Comparison of ENCODE assay signal across 8 cellular contexts in the genomic region with DNA sequence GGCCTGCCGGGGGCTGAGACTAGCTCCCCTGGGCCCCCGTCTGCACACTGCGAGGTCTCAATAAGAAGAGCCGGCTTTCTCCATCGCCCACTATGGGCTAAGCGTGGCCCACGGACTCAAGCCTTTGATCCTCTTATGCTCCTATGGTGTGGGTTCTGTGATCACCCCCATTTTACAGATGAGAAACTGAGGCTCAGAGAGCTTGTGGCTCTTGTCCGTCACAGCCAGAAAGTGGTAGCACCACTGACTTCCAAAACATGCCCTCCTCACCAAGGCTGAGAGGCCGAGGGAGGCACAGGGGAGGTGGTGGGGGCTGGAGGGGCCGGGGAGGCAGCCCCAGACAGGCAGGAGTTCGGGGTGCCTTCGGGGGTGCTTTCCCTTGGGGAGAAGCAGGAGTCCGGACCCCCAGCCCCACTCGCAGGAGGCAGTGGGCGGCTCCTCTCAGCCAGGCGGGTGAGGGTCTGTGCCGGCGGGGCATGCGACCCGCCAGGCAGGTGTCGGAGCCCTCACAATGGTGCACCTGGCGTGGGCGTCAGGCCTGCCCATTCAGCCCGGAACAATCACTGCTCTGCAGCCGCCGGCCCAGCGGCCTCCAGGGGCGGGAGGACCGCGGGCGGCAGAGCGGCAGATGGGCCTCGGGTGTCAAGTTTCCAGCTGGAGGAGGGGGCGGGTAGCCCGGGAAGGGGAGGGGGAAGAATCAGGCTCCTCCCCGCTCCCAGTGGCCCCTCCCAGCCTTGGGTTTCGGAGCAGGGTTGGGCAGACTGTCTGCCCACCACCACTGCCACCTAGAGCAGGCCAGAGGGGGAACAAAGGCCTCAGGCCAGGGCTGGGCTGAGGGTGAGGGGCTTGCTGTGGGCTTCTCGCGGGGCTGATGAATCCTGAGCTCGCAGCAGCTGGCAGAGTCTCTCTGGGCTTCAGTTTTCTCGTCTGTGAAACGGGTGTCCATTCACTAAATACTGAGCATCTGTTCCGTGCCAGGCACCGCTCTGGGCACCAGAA. TPM values are rescaled to one million over a fixed set of nuclear protein-coding genes. Genes with fewer than 3 reads are reported as not detected.
A peak's percentile ranks its signal among the peaks of the same experiment; 100 is the strongest.
DNase-seq lines count a peak whose midpoint lies in the region; ATAC-seq, FAIRE-seq and TF ChIP-seq lines count a peak whose summit lies in the region.

No MANE protein-coding gene starts in this region.

- H3K4me2 ChIP-seq in HepG2 (ENCODE audit: low read depth, low read length), result peak overlapping the region; percentile 53

- H3K27ac Mint-ChIP-seq in T-cell, result no peak overlapping the region

- H3K79me2 ChIP-seq in HepG2 (ENCODE audit: insufficient read depth, low read length), result no peaks in the 10 kb centered on the region

- intact Hi-C loops in adrenal gland (cut with DNase I) (no loop called here), HepG2 (cut with micrococcal nuclease; ENCODE audit: unreplicated experiment) (no loop called here)

- no peak for TF ChIP-seq CTCF in adrenal gland (IDR thresholded peaks at IDR 0.05)
- peak; percentile 42 for TF ChIP-seq CTCF in HepG2 (CRISPR knock-in tag; IDR thresholded peaks at IDR 0.05)

- no peaks in the 10 kb centered on the region for H3K9me3 ChIP-seq in adrenal gland (replicated peaks in 1 of 3)
- H3K9me3 ChIP-seq in HepG2 (ENCODE audit: low read length), result no peaks in the 10 kb centered on the region

- H3K4me3 ChIP-seq in adrenal gland, result no peak overlapping the region
- no peak overlapping the region; a peak in 1 of 6 replicates for H3K4me3 ChIP-seq in HepG2 (replicated peaks in 1 of 3; ENCODE audit: insufficient read depth in 1 of 3, low read depth in 2 of 3, low read length in 3 of 3)

- ATAC-seq in HepG2 (peak; percentile 89), GM18907 (IDR thresholded peaks at IDR 0.05; ENCODE audit: unreplicated experiment) (no peak), T-cell (replicated peaks in 1 of 4) (no peak), HG02885 (IDR thresholded peaks at IDR 0.05; ENCODE audit: poor library complexity, unreplicated experiment) (no peak)

- FAIRE-seq in HepG2 (lab: Jason Lieb, UNC), result no peak

- H3K9ac ChIP-seq in HepG2 (ENCODE audit: insufficient read depth, low read depth, low read length), result no peak overlapping the region

- TF ChIP-seq POLR2A in adrenal gland (IDR thresholded peaks at IDR 0.05) (no peak), HepG2 (IDR thresholded peaks at IDR 0.05; ENCODE audit: insufficient read depth in 1 of 2, low read depth in 2 of 2, low read length in 2 of 2) (no peak)

- DNase-seq in EL (peak; percentile 44), NCI-H1694 treated with DMSO at 0.1 percent for 48 hours (lab: John Stamatoyannopoulos, UW) (peak; percentile 25), adrenal gland (peak; percentile 25 to 60 (median 53)), HepG2 (ENCODE audit: low spot score) (peak; percentile 61), amniotic stem cell (lab: John Stamatoyannopoulos, UW) (no peak), T-cell (no peak)

- WGBS in adrenal gland, 4 donors, result 20 to 71% (median 40%) methylated on average over 5 to 44 of the region's 44 CpGs
- WGBS in HepG2 (ENCODE audit: low lambda C conversion rate), result 59% methylated on average over 5 of the region's 44 CpGs

- no peaks in the 10 kb centered on the region for H3K36me3 Mint-ChIP-seq in T-cell

- peaks cover 32 to 52% of the 10 kb centered on the region in 2 donors for H3K27me3 Mint-ChIP-seq in T-cell

- in situ Hi-C loops in HepG2 (cut with HindIII; ENCODE audit: extremely low pct_ligation_motif_present, low pct_unique_long_range_greater_than_20kb), result no loop called here

- H3K4me1 ChIP-seq in adrenal gland (replicated peaks in 1 of 2) (no peaks in the 10 kb centered on the region), HepG2 (ENCODE audit: insufficient read depth, low read length) (no peaks in the 10 kb centered on the region)

- no peak overlapping the region for H3K27ac ChIP-seq in adrenal gland
- no peak overlapping the region for H3K27ac ChIP-seq in HepG2 (ENCODE audit: extremely low read length, insufficient read depth, low read length)

- TF ChIP-seq EP300 in HepG2 (IDR thresholded peaks at IDR 0.05; ENCODE audit: low read depth in 2 of 2, low read length in 2 of 2) (no peak), HepG2 (CRISPR knock-in tag; IDR thresholded peaks at IDR 0.05; ENCODE audit: borderline replicate concordance) (no peak)

- TF ChIP-seq RAD21 in HepG2 (CRISPR knock-in tag; IDR thresholded peaks at IDR 0.05), result peak; percentile 46

- no peak overlapping the region for H3K4me3 Mint-ChIP-seq in T-cell

- H3K27me3 ChIP-seq in adrenal gland (peaks cover 9% of the 10 kb centered on the region), HepG2 (ENCODE audit: control insufficient read depth in 1 of 2, insufficient read depth in 2 of 2, low read length in 2 of 2) (peaks cover 0 to 10% of the 10 kb centered on the region in 2 experiments; a peak in 3 of 5 replicates)

- BruUV-seq in HepG2 (replicated peaks; lab: Mats Ljungman, UMichigan), result no TSS peak

- no peak overlapping the region for H2AFZ ChIP-seq in HepG2 (ENCODE audit: low read length)

- peaks cover 0 to 4% (median 1%) of the 10 kb centered on the region in 3 donors for H3K4me1 Mint-ChIP-seq in T-cell

- CTCF ChIA-PET in HepG2 (lab: Yijun Ruan, JAX; ENCODE audit: low intra/inter-chr PET ratio, low total read pairs), result no interaction called here
- CTCF ChIA-PET in T-cell (lab: Charles Lee), result no interaction called here

- H3K36me3 ChIP-seq in adrenal gland (replicated peaks in 1 of 2) (no peaks in the 10 kb centered on the region), HepG2 (replicated peaks in 1 of 2; ENCODE audit: control insufficient read depth in 1 of 2, insufficient read depth in 2 of 2, low read length in 2 of 2) (no peaks in the 10 kb centered on the region)

- POLR2A ChIA-PET in HepG2 (lab: Yijun Ruan, JAX) (no interaction called here), T-cell (lab: Charles Lee) (no interaction called here)

- H4K20me1 ChIP-seq in HepG2 (ENCODE audit: insufficient read depth, low read length), result no peaks in the 10 kb centered on the region

- H3K9me3 Mint-ChIP-seq in T-cell, result no peaks in the 10 kb centered on the region

TF ChIP-seq in HepG2, 621 proteins besides CTCF, POLR2A, EP300 and RAD21 (continues in another document):
- TF ChIP-seq SIX4 (CRISPR knock-in tag; IDR thresholded peaks at IDR 0.05) (peak; percentile 95), ZNF879 (CRISPR knock-in tag; IDR thresholded peaks at IDR 0.05) (no peak), ZBTB4 (CRISPR knock-in tag; IDR thresholded peaks at IDR 0.05; ENCODE audit: borderline replicate concordance) (no peak), TBX3 (IDR thresholded peaks at IDR 0.05; ENCODE audit: borderline replicate concordance) (no peak), ZNF101 (CRISPR knock-in tag; IDR thresholded peaks at IDR 0.05; ENCODE audit: borderline replicate concordance, low read depth) (no peak)

RNA-seq across cellular contexts. Expression of gene CASZ1, which starts 39.3 kb away (rescaled TPM):
- total RNA-seq in adrenal gland (10 to 100 TPM in 1 of 8 donors, 1 to 10 TPM in 7; 2.5 to 35.2 (median 7.9) TPM), HepG2 (2016; rRNA removed; fragmentation: Illumina TruSeq; extraction: Trizol) (2.3 and 3.7 TPM in 2 replicates), T-cell (10 to 100 TPM; 12.9 to 23.0 (median 14.3) TPM)
- polyA plus RNA-seq in adrenal gland (10 to 100 TPM in 1 of 3 donors, 1 to 10 TPM in 2; 3.1 to 10.2 (median 3.6) TPM), HepG2 (2011; rRNA removed) (1.9 and 2.2 TPM in 2 replicates)
- 1.5 and 1.9 TPM in 2 replicates for total RNA-seq in HepG2 (2016; cell fraction: cytosol; rRNA removed; fragmentation: Illumina TruSeq; extraction: Trizol; ENCODE audit: low read depth)
- 2.8 and 3.2 TPM in 2 replicates for total RNA-seq in HepG2 (2016; cell fraction: insoluble cytoplasmic fraction; rRNA removed; fragmentation: Illumina TruSeq; extraction: Trizol)
- total RNA-seq in HepG2 (2016; cell fraction: membrane; rRNA removed; fragmentation: Illumina TruSeq; extraction: Trizol), result 3.6 and 4.4 TPM in 2 replicates
- 3.2 TPM in 2 replicates for total RNA-seq in HepG2 (2016; cell fraction: nucleus; rRNA removed; fragmentation: Illumina TruSeq; extraction: Trizol)
- 2.0 and 2.2 TPM in 2 replicates for polyA plus RNA-seq in HepG2 (2011; cell fraction: cytosol; rRNA removed)
- polyA plus RNA-seq in HepG2 (2011; cell fraction: nucleus; rRNA removed), result 5.8 and 8.1 TPM in 2 replicates
- polyA plus RNA-seq in HepG2 (2012), result 1.0 and 1.4 TPM in 2 replicates
- polyA plus RNA-seq in HepG2 (2016; cell fraction: cytosol; fragmentation: Illumina TruSeq; extraction: Trizol; ENCODE audit: low read depth), result 1.6 and 2.1 TPM in 2 replicates
- 3.0 and 3.9 TPM in 2 replicates for polyA plus RNA-seq in HepG2 (2016; cell fraction: insoluble cytoplasmic fraction; fragmentation: Illumina TruSeq; extraction: Trizol; ENCODE audit: low read depth)
- polyA plus RNA-seq in HepG2 (2016; cell fraction: membrane; fragmentation: Illumina TruSeq; extraction: Trizol; ENCODE audit: low read depth), result 3.7 and 5.0 TPM in 2 replicates
- polyA plus RNA-seq in HepG2 (2016; cell fraction: nucleus; fragmentation: Illumina TruSeq; extraction: Trizol; ENCODE audit: insufficient read depth, low read depth), result 4.0 and 4.7 TPM in 2 replicates
- 2.5 and 2.9 TPM in 2 replicates for polyA minus RNA-seq in HepG2 (2011; rRNA and poly(A)+ RNA removed; ENCODE audit: low replicate concordance)
- 1.7 and 2.1 TPM in 2 replicates for polyA minus RNA-seq in HepG2 (2011; cell fraction: cytosol; rRNA and poly(A)+ RNA removed)
- 2.7 and 3.0 TPM in 2 replicates for polyA minus RNA-seq in HepG2 (2011; cell fraction: nucleus; rRNA and poly(A)+ RNA removed)

Comparison
In these comparisons a context has a peak if more than half of its experiments do, and no peak if none do; other contexts are left out.
1. DNase-seq: peak in EL (single experiment), NCI-H1694 treated with DMSO at 0.1 percent for 48 hours (single experiment), adrenal gland (7 of 7) and HepG2 (single experiment); none in amniotic stem cell (single experiment) and T-cell (0 of 34).